1 cellular context compared by ENCODE assay signal in the genomic region with DNA sequence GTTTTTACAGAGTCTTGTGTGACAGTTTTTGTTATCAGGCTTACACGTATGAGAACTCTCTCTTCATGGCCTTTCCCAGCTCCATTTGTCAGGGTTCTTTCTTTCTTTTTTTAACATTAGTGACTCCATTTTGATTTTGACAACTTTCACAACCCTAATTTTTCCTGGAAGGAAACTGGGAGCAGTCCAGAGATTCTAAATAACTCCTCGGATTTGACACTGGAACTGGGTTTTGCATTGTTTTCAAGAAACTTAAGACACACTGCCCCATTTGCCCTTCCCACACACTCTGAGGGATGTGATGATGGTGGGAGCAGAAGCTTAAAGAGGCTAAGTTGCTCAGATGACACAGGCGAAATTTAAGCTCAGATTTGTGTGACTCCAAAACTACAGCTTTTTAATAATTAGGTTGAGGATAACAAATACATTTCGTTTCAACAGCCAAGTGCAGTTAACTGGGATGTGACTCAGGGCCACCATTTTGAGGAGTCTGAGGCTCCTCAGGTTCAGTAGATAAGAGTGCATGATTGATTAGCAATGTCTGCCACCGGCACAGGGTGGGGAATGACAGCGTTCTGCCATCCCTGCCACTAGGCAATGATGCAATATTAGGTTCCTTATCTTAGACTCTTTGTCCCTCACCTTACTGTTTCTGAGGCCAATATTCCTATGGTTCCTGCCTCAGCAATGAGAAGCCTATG.
TF ChIP-seq lines count a peak whose summit lies in the region.

No MANE protein-coding gene starts in this region.

TF ChIP-seq in K562, 482 proteins besides CTCF, POLR2A, EP300 and RAD21 (continued from another document and continues in another):
- TF ChIP-seq, protein P1, sequence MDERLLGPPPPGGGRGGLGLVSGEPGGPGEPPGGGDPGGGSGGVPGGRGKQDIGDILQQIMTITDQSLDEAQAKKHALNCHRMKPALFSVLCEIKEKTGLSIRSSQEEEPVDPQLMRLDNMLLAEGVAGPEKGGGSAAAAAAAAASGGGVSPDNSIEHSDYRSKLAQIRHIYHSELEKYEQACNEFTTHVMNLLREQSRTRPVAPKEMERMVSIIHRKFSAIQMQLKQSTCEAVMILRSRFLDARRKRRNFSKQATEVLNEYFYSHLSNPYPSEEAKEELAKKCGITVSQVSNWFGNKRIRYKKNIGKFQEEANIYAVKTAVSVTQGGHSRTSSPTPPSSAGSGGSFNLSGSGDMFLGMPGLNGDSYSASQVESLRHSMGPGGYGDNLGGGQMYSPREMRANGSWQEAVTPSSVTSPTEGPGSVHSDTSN (CRISPR knock-in tag; IDR thresholded peaks at IDR 0.05; ENCODE audit: low read depth) = no peak
- TF ChIP-seq, protein P1 (tag; conservative IDR thresholded peaks at IDR 0.05; ENCODE audit: low read depth) = peak; percentile 63; the same call in 1 of the 2 replicates
- TF ChIP-seq HDAC6 (IDR thresholded peaks at IDR 0.05; ENCODE audit: low read depth, low read length) (no peak), TAF7 (tag; IDR thresholded peaks at IDR 0.05) (0 out of 2 replicates have a peak, but pooled peaks have one; percentile 54), TSHZ1 (CRISPR knock-in tag; IDR thresholded peaks at IDR 0.05) (no peak), USF2 (CRISPR knock-in tag; IDR thresholded peaks at IDR 0.05) (no peak), ZNF707 (CRISPR knock-in tag; conservative IDR thresholded peaks at IDR 0.05) (no peak), ZNF583 (CRISPR knock-in tag; IDR thresholded peaks at IDR 0.05) (no peak), MEIS2 (IDR thresholded peaks at IDR 0.05; ENCODE audit: partially characterized antibody) (peak; percentile 78), ZFP36 (IDR thresholded peaks at IDR 0.05; ENCODE audit: low read depth, low read length, partially characterized antibody) (no peak), ZNF12 (CRISPR knock-in tag; IDR thresholded peaks at IDR 0.05) (no peak), ZNF407 (IDR thresholded peaks at IDR 0.05; ENCODE audit: low read depth) (no peak), POLR2AphosphoS5 (IDR thresholded peaks at IDR 0.05; ENCODE audit: control insufficient read depth, insufficient read depth, low read depth, low read length) (no peak), NR3C1 (CRISPR knock-in tag; IDR thresholded peaks at IDR 0.05) (no peak), ZNF398 (CRISPR knock-in tag; IDR thresholded peaks at IDR 0.05) (no peak)
- TF ChIP-seq, protein P2, sequence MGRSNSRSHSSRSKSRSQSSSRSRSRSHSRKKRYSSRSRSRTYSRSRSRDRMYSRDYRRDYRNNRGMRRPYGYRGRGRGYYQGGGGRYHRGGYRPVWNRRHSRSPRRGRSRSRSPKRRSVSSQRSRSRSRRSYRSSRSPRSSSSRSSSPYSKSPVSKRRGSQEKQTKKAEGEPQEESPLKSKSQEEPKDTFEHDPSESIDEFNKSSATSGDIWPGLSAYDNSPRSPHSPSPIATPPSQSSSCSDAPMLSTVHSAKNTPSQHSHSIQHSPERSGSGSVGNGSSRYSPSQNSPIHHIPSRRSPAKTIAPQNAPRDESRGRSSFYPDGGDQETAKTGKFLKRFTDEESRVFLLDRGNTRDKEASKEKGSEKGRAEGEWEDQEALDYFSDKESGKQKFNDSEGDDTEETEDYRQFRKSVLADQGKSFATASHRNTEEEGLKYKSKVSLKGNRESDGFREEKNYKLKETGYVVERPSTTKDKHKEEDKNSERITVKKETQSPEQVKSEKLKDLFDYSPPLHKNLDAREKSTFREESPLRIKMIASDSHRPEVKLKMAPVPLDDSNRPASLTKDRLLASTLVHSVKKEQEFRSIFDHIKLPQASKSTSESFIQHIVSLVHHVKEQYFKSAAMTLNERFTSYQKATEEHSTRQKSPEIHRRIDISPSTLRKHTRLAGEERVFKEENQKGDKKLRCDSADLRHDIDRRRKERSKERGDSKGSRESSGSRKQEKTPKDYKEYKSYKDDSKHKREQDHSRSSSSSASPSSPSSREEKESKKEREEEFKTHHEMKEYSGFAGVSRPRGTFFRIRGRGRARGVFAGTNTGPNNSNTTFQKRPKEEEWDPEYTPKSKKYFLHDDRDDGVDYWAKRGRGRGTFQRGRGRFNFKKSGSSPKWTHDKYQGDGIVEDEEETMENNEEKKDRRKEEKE (IDR thresholded peaks at IDR 0.05; ENCODE audit: borderline replicate concordance in 1 of 2, control insufficient read depth in 1 of 2, low read depth in 2 of 2, low read length in 1 of 2) = no peak
- TF ChIP-seq, protein P3, sequence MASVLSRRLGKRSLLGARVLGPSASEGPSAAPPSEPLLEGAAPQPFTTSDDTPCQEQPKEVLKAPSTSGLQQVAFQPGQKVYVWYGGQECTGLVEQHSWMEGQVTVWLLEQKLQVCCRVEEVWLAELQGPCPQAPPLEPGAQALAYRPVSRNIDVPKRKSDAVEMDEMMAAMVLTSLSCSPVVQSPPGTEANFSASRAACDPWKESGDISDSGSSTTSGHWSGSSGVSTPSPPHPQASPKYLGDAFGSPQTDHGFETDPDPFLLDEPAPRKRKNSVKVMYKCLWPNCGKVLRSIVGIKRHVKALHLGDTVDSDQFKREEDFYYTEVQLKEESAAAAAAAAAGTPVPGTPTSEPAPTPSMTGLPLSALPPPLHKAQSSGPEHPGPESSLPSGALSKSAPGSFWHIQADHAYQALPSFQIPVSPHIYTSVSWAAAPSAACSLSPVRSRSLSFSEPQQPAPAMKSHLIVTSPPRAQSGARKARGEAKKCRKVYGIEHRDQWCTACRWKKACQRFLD (CRISPR knock-in tag; IDR thresholded peaks at IDR 0.05) = peak; percentile 44; the same call in 1 of the 2 replicates
- TF ChIP-seq, protein P4, sequence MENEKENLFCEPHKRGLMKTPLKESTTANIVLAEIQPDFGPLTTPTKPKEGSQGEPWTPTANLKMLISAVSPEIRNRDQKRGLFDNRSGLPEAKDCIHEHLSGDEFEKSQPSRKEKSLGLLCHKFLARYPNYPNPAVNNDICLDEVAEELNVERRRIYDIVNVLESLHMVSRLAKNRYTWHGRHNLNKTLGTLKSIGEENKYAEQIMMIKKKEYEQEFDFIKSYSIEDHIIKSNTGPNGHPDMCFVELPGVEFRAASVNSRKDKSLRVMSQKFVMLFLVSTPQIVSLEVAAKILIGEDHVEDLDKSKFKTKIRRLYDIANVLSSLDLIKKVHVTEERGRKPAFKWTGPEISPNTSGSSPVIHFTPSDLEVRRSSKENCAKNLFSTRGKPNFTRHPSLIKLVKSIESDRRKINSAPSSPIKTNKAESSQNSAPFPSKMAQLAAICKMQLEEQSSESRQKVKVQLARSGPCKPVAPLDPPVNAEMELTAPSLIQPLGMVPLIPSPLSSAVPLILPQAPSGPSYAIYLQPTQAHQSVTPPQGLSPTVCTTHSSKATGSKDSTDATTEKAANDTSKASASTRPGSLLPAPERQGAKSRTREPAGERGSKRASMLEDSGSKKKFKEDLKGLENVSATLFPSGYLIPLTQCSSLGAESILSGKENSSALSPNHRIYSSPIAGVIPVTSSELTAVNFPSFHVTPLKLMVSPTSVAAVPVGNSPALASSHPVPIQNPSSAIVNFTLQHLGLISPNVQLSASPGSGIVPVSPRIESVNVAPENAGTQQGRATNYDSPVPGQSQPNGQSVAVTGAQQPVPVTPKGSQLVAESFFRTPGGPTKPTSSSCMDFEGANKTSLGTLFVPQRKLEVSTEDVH (IDR thresholded peaks at IDR 0.05; ENCODE audit: low read depth, partially characterized antibody) = no peak
- TF ChIP-seq, protein P5, sequence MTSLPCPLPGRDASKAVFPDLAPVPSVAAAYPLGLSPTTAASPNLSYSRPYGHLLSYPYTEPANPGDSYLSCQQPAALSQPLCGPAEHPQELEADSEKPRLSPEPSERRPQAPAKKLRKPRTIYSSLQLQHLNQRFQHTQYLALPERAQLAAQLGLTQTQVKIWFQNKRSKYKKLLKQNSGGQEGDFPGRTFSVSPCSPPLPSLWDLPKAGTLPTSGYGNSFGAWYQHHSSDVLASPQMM (CRISPR knock-in tag; IDR thresholded peaks at IDR 0.05) = no peak
